27 cellular contexts compared by ENCODE assay signal in the genomic region with DNA sequence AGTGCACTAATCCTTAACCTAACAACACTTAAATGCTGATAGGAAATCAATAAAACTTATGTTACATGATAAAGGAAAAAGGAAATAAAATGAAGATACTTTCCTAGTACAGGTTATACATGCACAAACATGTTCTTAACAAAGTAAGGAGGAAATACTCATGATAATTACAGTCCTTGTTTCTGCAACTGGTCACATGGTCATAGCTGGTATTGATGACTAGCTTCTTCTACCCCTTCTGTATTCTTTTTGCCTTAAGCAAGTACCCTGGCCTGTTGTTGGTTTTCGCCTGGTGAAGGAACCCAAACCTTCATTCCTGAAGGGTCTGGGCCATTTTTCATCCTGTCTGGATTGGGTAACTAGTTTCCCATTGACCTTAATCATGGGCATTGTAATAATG.
"Had no signal": no experiment of that assay in that cellular context is flagged by ENCODE, and none has a peak within 500 bp of the region (broad histone marks: within the 10 kb centered on the region; RNA-seq: fewer than 3 reads in every experiment).

No MANE protein-coding gene starts in this region.

- H3K4me1 Mint-ChIP-seq: naive thymus-derived CD4-positive, alpha-beta T cell; stimulated activated naive CD8-positive, alpha-beta T cell treated with anti-CD3 and anti-CD28 coated beads, Interleukin-15, amount 100 ng/mL, for 72 hours had no signal

- ATAC-seq: effector memory CD8-positive, alpha-beta T cell; left lobe of liver; naive thymus-derived CD4-positive, alpha-beta T cell; sciatic nerve; stimulated activated naive CD8-positive, alpha-beta T cell treated with anti-CD3 and anti-CD28 coated beads, Interleukin-15, amount 100 ng/mL, for 72 hours; upper lobe of right lung had no signal

- H3K27ac ChIP-seq: esophagus squamous epithelium, prostate gland, right atrium auricular region, suprapubic skin, transverse colon, upper lobe of right lung, uterus had no signal

- H3K27me3 ChIP-seq: esophagus squamous epithelium, right atrium auricular region, suprapubic skin, transverse colon, upper lobe of right lung, uterus had no signal

- H3K9me3 ChIP-seq: esophagus squamous epithelium, prostate gland, right atrium auricular region, suprapubic skin, transverse colon, upper lobe of right lung, uterus had no signal

- H3K4me3 Mint-ChIP-seq: effector memory CD8-positive, alpha-beta T cell; naive thymus-derived CD4-positive, alpha-beta T cell; nephron; stimulated activated naive CD8-positive, alpha-beta T cell treated with anti-CD3 and anti-CD28 coated beads, Interleukin-15, amount 100 ng/mL, for 72 hours had no signal

- H3K27me3 Mint-ChIP-seq: effector memory CD8-positive, alpha-beta T cell; naive thymus-derived CD4-positive, alpha-beta T cell; stimulated activated naive CD8-positive, alpha-beta T cell treated with anti-CD3 and anti-CD28 coated beads, Interleukin-15, amount 100 ng/mL, for 72 hours had no signal

- H3K9me3 Mint-ChIP-seq: nephron had no signal

- H3K4me1 ChIP-seq: prostate gland, right atrium auricular region, suprapubic skin, transverse colon, upper lobe of right lung, uterus had no signal

- H3K36me3 Mint-ChIP-seq: naive thymus-derived CD4-positive, alpha-beta T cell had no signal

- H3K4me3 ChIP-seq: esophagus squamous epithelium, lung, prostate gland, right atrium auricular region, smooth muscle cell, suprapubic skin, transverse colon, upper lobe of right lung, uterus had no signal

- DNase-seq: cortex of kidney; effector memory CD8-positive, alpha-beta T cell; erythroblast; esophagus squamous epithelium; head of caudate nucleus; kidney; mesenchymal stem cell; midbrain; naive thymus-derived CD4-positive, alpha-beta T cell; nucleus accumbens; stimulated activated CD4-positive, alpha-beta T cell treated with anti-CD3 and anti-CD28 coated beads, Interleukin-12 subunit alpha, Interleukin-12 subunit beta, amount 100 ng/mL, for 4 hours; stimulated activated CD4-positive, alpha-beta T cell treated with anti-CD3 and anti-CD28 coated beads, Interleukin-1b, Interleukin-23, amount 100 ng/mL, for 48 hours; stimulated activated CD4-positive, alpha-beta T cell treated with anti-CD3 and anti-CD28 coated beads, Interleukin-4, amount 100 ng/mL, for 1 hour; stimulated activated CD8-positive, alpha-beta memory T cell treated with anti-CD3 and anti-CD28 coated beads, Interleukin-4, amount 100 ng/mL, for 48 hours; stimulated activated naive CD4-positive, alpha-beta T cell; stimulated activated naive CD8-positive, alpha-beta T cell treated with anti-CD3 and anti-CD28 coated beads, Interleukin-15, amount 100 ng/mL, for 72 hours; transverse colon; upper lobe of right lung; uterus had no signal

- H3K36me3 ChIP-seq: esophagus squamous epithelium, prostate gland, right atrium auricular region, suprapubic skin, transverse colon, upper lobe of right lung, uterus had no signal

- H3K27ac Mint-ChIP-seq: effector memory CD8-positive, alpha-beta T cell; naive thymus-derived CD4-positive, alpha-beta T cell; nephron; stimulated activated naive CD8-positive, alpha-beta T cell treated with anti-CD3 and anti-CD28 coated beads, Interleukin-15, amount 100 ng/mL, for 72 hours had no signal
